11 cellular contexts compared by ENCODE assay signal in genomic region chr2:64700133-64700809, GRCh38. TPM values are rescaled to one million over a fixed set of nuclear protein-coding genes. Genes with fewer than 3 reads are reported as not detected.
DNase-seq lines count a peak whose midpoint lies in the region; ATAC-seq, FAIRE-seq and TF ChIP-seq lines count a peak whose summit lies in the region.
"Had no signal": no experiment of that assay in that cellular context is flagged by ENCODE, and none has a peak within 500 bp of the region (broad histone marks: within the 10 kb centered on the region; RNA-seq: fewer than 3 reads in every experiment).

No MANE protein-coding gene starts in this region.

- FAIRE-seq in H54 (lab: Jason Lieb, UNC) (peak; percentile 55), RCC 7860 (lab: Jason Lieb, UNC) (peak; percentile 45)

- no peak overlapping the region for H4K91ac ChIP-seq in mesenchymal stem cell (ENCODE audit: low read length)

- H2BK15ac ChIP-seq in mesenchymal stem cell (ENCODE audit: low read depth, poor library complexity, severe bottlenecking), result no peak overlapping the region

- no peak overlapping the region for H3K27ac ChIP-seq in mesenchymal stem cell (ENCODE audit: low read length, poor library complexity, severe bottlenecking)

- H3K9ac ChIP-seq in mesenchymal stem cell (ENCODE audit: low read length), result peak overlapping the region; percentile 48

- no peak overlapping the region for H4K8ac ChIP-seq in mesenchymal stem cell (ENCODE audit: low read length)

- no peak overlapping the region for H3K4me3 Mint-ChIP-seq in type B pancreatic cell

- WGBS in mesenchymal stem cell, result 99% methylated on average over 5 of the region's 5 CpGs

- H3K14ac ChIP-seq in mesenchymal stem cell (ENCODE audit: low read length in 2 of 2), result no peak overlapping the region

- peaks cover 0 to 8% of the 10 kb centered on the region in 2 experiments for H3K36me3 ChIP-seq in mesenchymal stem cell (ENCODE audit: control insufficient read depth in 1 of 2, insufficient read depth in 2 of 2, low read depth in 1 of 2, low read length in 2 of 2)

- H3K4me3 ChIP-seq in mesenchymal stem cell (ENCODE audit: insufficient read depth in 1 of 2, low read depth in 1 of 2, low read length in 2 of 2), result no peak overlapping the region

- H3K27ac Mint-ChIP-seq in type B pancreatic cell, result no peak overlapping the region

- H3K4me1 Mint-ChIP-seq in type B pancreatic cell (ENCODE audit: unreplicated experiment), result peaks cover 26% of the 10 kb centered on the region

- H3K79me1 ChIP-seq in mesenchymal stem cell (replicated peaks; ENCODE audit: low read length, poor library complexity, severe bottlenecking), result peaks cover 10% of the 10 kb centered on the region

- no peak overlapping the region for H3K23ac ChIP-seq in mesenchymal stem cell (ENCODE audit: low read length in 2 of 2)

- H3K4me1 ChIP-seq in mesenchymal stem cell (ENCODE audit: control insufficient read depth, insufficient read depth, low read depth, low read length), result peaks cover 6% of the 10 kb centered on the region

- no peak overlapping the region for H2BK12ac ChIP-seq in mesenchymal stem cell (ENCODE audit: low read length in 2 of 2)

- intact Hi-C loops in posterior cingulate gyrus (cut with DNase I), result no loop called here

- H2AK5ac ChIP-seq in mesenchymal stem cell (ENCODE audit: low read length, severe bottlenecking), result no peak overlapping the region

- H3K27me3 ChIP-seq in mesenchymal stem cell (ENCODE audit: control insufficient read depth in 1 of 2, insufficient read depth in 1 of 2, low read length in 2 of 2), result no peaks in the 10 kb centered on the region

- no peaks in the 10 kb centered on the region for H3K9me3 Mint-ChIP-seq in type B pancreatic cell

- TF ChIP-seq POLR2A in H54 (IDR thresholded peaks at IDR 0.05; ENCODE audit: low read depth, low read length), result no peak

- H3K36me3 Mint-ChIP-seq in type B pancreatic cell, result no peaks in the 10 kb centered on the region

- H3K9me3 ChIP-seq in mesenchymal stem cell (ENCODE audit: control insufficient read depth, low read length), result no peaks in the 10 kb centered on the region

- H3K18ac ChIP-seq in mesenchymal stem cell (ENCODE audit: low read depth in 1 of 2, low read length in 2 of 2), result no peak overlapping the region

- no peak overlapping the region for H2BK120ac ChIP-seq in mesenchymal stem cell (ENCODE audit: low read depth, low read length)

- no peak overlapping the region for H3K4ac ChIP-seq in mesenchymal stem cell (ENCODE audit: low read depth in 1 of 2, low read length in 2 of 2)

- H2AFZ ChIP-seq in mesenchymal stem cell (ENCODE audit: low read depth, low read length), result no peak overlapping the region

- DNase-seq in H54 (ENCODE audit: insufficient read length, low spot score) (no peak), RCC 7860 (ENCODE audit: low spot score) (no peak), mesenchymal stem cell (peak; percentile 43), type B pancreatic cell (ENCODE audit: extremely low spot score, unreplicated experiment) (no peak), ureter (ENCODE audit: low spot score) (no peak), posterior cingulate gyrus (no peak), LoVo (ENCODE audit: low spot score) (no peak)
- DNase-seq: head of caudate nucleus, occipital lobe, OCI-M1 had no signal

- peak; percentile 39 for ATAC-seq in GM18502 (IDR thresholded peaks at IDR 0.05; ENCODE audit: poor library complexity, unreplicated experiment)

- H3K27me3 Mint-ChIP-seq in type B pancreatic cell, result no peaks in the 10 kb centered on the region

- no peak overlapping the region for H3K4me2 ChIP-seq in mesenchymal stem cell (ENCODE audit: low read length, poor library complexity, severe bottlenecking)

- H2BK5ac ChIP-seq in mesenchymal stem cell (ENCODE audit: low read depth, low read length, poor library complexity, severe bottlenecking), result no peak overlapping the region

- no peak for TF ChIP-seq CTCF in type B pancreatic cell (conservative IDR thresholded peaks at IDR 0.05)

RNA-seq across cellular contexts. Expression of gene SERTAD2, which starts 46.6 kb away (rescaled TPM):
- polyA plus RNA-seq in mesenchymal stem cell (2013, experiment 1 of 2), result 18.5 TPM
- polyA plus RNA-seq in mesenchymal stem cell (2013, experiment 2 of 2), result 16.0 TPM
- total RNA-seq in type B pancreatic cell (ENCODE audit: low replicate concordance) (19.2 and 26.2 TPM in 2 replicates), ureter (23.1 TPM)
